8 cellular contexts compared by ENCODE assay signal in the genomic region with DNA sequence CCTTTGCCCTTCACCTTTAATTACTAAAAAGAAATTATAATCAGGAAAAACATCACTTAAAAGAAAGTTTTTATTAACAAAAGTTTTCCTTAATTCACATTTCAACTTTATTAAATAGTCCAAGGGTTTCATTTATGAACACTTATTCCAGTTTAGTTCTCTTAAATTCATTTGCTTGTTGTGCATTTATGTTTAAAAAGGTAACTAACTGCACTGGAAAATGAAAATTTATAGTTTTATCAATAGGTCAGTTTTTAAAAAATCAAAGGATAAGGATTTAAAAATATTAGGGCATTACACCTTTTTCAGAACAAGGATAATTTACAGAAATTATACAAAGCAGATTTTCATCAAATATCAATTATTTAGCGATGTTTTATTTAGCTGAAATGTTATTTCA. TPM values are rescaled to one million over a fixed set of nuclear protein-coding genes. Genes with fewer than 3 reads are reported as not detected.
DNase-seq lines count a peak whose midpoint lies in the region; ATAC-seq and TF ChIP-seq lines count a peak whose summit lies in the region.

No MANE protein-coding gene starts in this region.

- H3K9me3 ChIP-seq in BE2C (no peaks in the 10 kb centered on the region), KOPT-K1 (ENCODE audit: insufficient read depth, low read length, poor library complexity, severe bottlenecking) (no peaks in the 10 kb centered on the region)

- H3K36me3 Mint-ChIP-seq in central memory CD8-positive, alpha-beta T cell (ENCODE audit: insufficient read depth), result peaks cover 69% of the 10 kb centered on the region
- peaks cover 43% of the 10 kb centered on the region for H3K36me3 Mint-ChIP-seq in natural killer cell

- no peaks in the 10 kb centered on the region for H3K27me3 ChIP-seq in BE2C

- peak overlapping the region; percentile 78 for H3K27ac Mint-ChIP-seq in central memory CD8-positive, alpha-beta T cell (ENCODE audit: low read depth)
- peak overlapping the region; percentile 91 to 93 for H3K27ac Mint-ChIP-seq in natural killer cell

- peaks cover 42% of the 10 kb centered on the region for H3K4me1 Mint-ChIP-seq in central memory CD8-positive, alpha-beta T cell
- peaks cover 37 to 40% of the 10 kb centered on the region in 2 donors for H3K4me1 Mint-ChIP-seq in natural killer cell

- peak overlapping the region; percentile 96 for H3K27ac ChIP-seq in KOPT-K1 (ENCODE audit: low read depth, low read length, poor library complexity, severe bottlenecking)

- no peaks in the 10 kb centered on the region for H3K27me3 Mint-ChIP-seq in central memory CD8-positive, alpha-beta T cell
- H3K27me3 Mint-ChIP-seq in natural killer cell (ENCODE audit: low read depth in 2 of 2), result no peaks in the 10 kb centered on the region

- 0 out of 2 replicates have a peak, but pooled peaks cover 7% of the 10 kb centered on the region for H3K4me1 ChIP-seq in BE2C

- H3K4me3 ChIP-seq in BE2C (ENCODE audit: low read depth, low read length), result peak overlapping the region; percentile 70

- H3K36me3 ChIP-seq in BE2C (peaks cover 64% of the 10 kb centered on the region), KOPT-K1 (ENCODE audit: insufficient read depth, low read length) (peaks cover 79% of the 10 kb centered on the region)

- no peaks in the 10 kb centered on the region for H3K9me3 Mint-ChIP-seq in central memory CD8-positive, alpha-beta T cell
- H3K9me3 Mint-ChIP-seq in natural killer cell, result no peaks in the 10 kb centered on the region

- no peak for TF ChIP-seq CTCF in BE2C (IDR thresholded peaks at IDR 0.05; ENCODE audit: low read depth, low read length)
- TF ChIP-seq CTCF in natural killer cell (IDR thresholded peaks at IDR 0.05), result no peak

- no peak for ATAC-seq in central memory CD8-positive, alpha-beta T cell (replicated peaks; ENCODE audit: extremely low read depth, poor library complexity, severe bottlenecking)
- ATAC-seq in natural killer cell (no peak), HG02840 (IDR thresholded peaks at IDR 0.05; ENCODE audit: low FRiP score, unreplicated experiment) (no peak)

- intact Hi-C loops in natural killer cell (cut with micrococcal nuclease), result no loop called here

- DNase-seq in BE2C (no peak), natural killer cell (no peak), NCI-H2227 treated with DMSO at 0.1 percent for 48 hours (lab: John Stamatoyannopoulos, UW) (no peak), NCI-H2196 treated with DMSO at 0.1 percent for 48 hours (lab: John Stamatoyannopoulos, UW; ENCODE audit: unreplicated experiment) (no peak), glomerular visceral epithelial cell (ENCODE audit: extremely low spot score) (no peak)
- no peak for DNase-seq in central memory CD8-positive, alpha-beta T cell (ENCODE audit: low spot score in 2 of 2)

- peak overlapping the region; percentile 87 for H3K4me3 Mint-ChIP-seq in central memory CD8-positive, alpha-beta T cell
- H3K4me3 Mint-ChIP-seq in natural killer cell, result peak overlapping the region; percentile 89

RNA-seq across cellular contexts. Expression of a gene that starts 1.0 kb away (rescaled TPM):
- polyA plus RNA-seq in BE2C (2012; ENCODE audit: insufficient read depth, insufficient read length, low read depth), result 324 TPM
- 10 to 100 TPM; 45.9 to 58.0 (median 50.8) TPM for total RNA-seq in natural killer cell

RNA-seq across cellular contexts. Expression of a gene that starts 9.5 kb away (rescaled TPM):
- 104 TPM for polyA plus RNA-seq in BE2C (2012; ENCODE audit: insufficient read depth, insufficient read length, low read depth)
- total RNA-seq in natural killer cell, result 10 to 100 TPM; 49.3 to 51.6 (median 51.4) TPM

RNA-seq across cellular contexts. Expression of a gene that starts 13.9 kb away (rescaled TPM):
- 0.36 TPM for polyA plus RNA-seq in BE2C (2012; ENCODE audit: insufficient read depth, insufficient read length, low read depth)
- 10 to 100 TPM in 2 of 3 donors, 1 to 10 TPM in 1; 4.3 to 46.9 (median 18.8) TPM for total RNA-seq in natural killer cell

RNA-seq across cellular contexts. Expression of a gene that starts 26.0 kb away (rescaled TPM):
- polyA plus RNA-seq in BE2C (2012; ENCODE audit: insufficient read depth, insufficient read length, low read depth), result 2.2 TPM
- total RNA-seq in natural killer cell, result 10 to 100 TPM; 30.5 to 52.5 (median 42.3) TPM

RNA-seq across cellular contexts. Expression of a gene that starts 52.0 kb away (rescaled TPM):
- 199 TPM for polyA plus RNA-seq in BE2C (2012; ENCODE audit: insufficient read depth, insufficient read length, low read depth)
- 100 to 1,000 TPM in 1 of 3 donors, 10 to 100 TPM in 2; 75.7 to 105 (median 92.6) TPM for total RNA-seq in natural killer cell
